In genomic region chr15:75900577-75900976, GRCh38 we compare ENCODE assay signal across 20 cellular contexts.
"Had no signal": no experiment of that assay in that cellular context is flagged by ENCODE, and none has a peak within 500 bp of the region (broad histone marks: within the 10 kb centered on the region; RNA-seq: fewer than 3 reads in every experiment).

No MANE protein-coding gene starts in this region.

- H3K4me3 Mint-ChIP-seq: activated CD4-positive, alpha-beta memory T cell treated with anti-CD3 and anti-CD28 coated beads for 36 hours; activated CD4-positive, alpha-beta T cell treated with anti-CD3 and anti-CD28 coated beads, Interleukin-2, amount 10 ng/mL, durations not matched to agents 24 days and 14 days; natural killer cell treated with Interleukin-12 subunit alpha and Interleukin-12 subunit beta and Interleukin-15 and Interleukin-18, amount 100 ng/mL, for 72 hours had no signal

- H3K4me3 ChIP-seq: esophagus squamous epithelium, left lung, lung, right atrium auricular region, spleen, tibial nerve had no signal

- H3K9me3 Mint-ChIP-seq: activated CD4-positive, alpha-beta memory T cell treated with anti-CD3 and anti-CD28 coated beads for 36 hours; activated CD4-positive, alpha-beta T cell treated with anti-CD3 and anti-CD28 coated beads, Interleukin-2, amount 10 ng/mL, durations not matched to agents 24 days and 14 days; natural killer cell treated with Interleukin-12 subunit alpha and Interleukin-12 subunit beta and Interleukin-15 and Interleukin-18, amount 100 ng/mL, for 72 hours had no signal

- DNase-seq: activated CD4-positive, alpha-beta memory T cell treated with anti-CD3 and anti-CD28 coated beads for 36 hours; activated CD4-positive, alpha-beta T cell treated with anti-CD3 and anti-CD28 coated beads, Interleukin-2, amount 10 ng/mL, durations not matched to agents 24 days and 14 days; activated CD8-positive, alpha-beta memory T cell treated with anti-CD3 and anti-CD28 coated beads, Interleukin-2, amount 50 U/mL, for 48 hours; activated naive CD4-positive, alpha-beta T cell treated with Interleukin-2 at 50 U/mL for 16 hours; activated T-cell treated with anti-CD3 and anti-CD28 coated beads, Interleukin-2, amount 50 U/mL, for 48 hours; anterior cingulate cortex; dermis blood vessel endothelial cell; effector CD4-positive, alpha-beta T cell; esophagus squamous epithelium; left lung; mesendoderm; spleen; stimulated activated naive CD4-positive, alpha-beta T cell treated with Interleukin-2 at 50 U/mL for 16 hours had no signal

- H3K27me3 ChIP-seq: esophagus squamous epithelium, left lung, right atrium auricular region, spleen, tibial nerve had no signal

- H3K27ac Mint-ChIP-seq: activated CD4-positive, alpha-beta memory T cell treated with anti-CD3 and anti-CD28 coated beads for 36 hours had no signal

- H3K9me3 ChIP-seq: esophagus squamous epithelium, left lung, right atrium auricular region, spleen, tibial nerve had no signal

- ATAC-seq: activated CD4-positive, CD25-positive, alpha-beta regulatory T cell treated with anti-CD3 and anti-CD28 coated beads, Interleukin-2, amount 50 U/mL, for 24 hours; left lung; natural killer cell treated with Interleukin-12 subunit alpha and Interleukin-12 subunit beta and Interleukin-15 and Interleukin-18, amount 100 ng/mL, for 72 hours had no signal

- H3K27ac ChIP-seq: epithelial cell of prostate, esophagus squamous epithelium, left lung, right atrium auricular region, tibial nerve, VCaP had no signal

- H3K36me3 Mint-ChIP-seq: natural killer cell treated with Interleukin-12 subunit alpha and Interleukin-12 subunit beta and Interleukin-15 and Interleukin-18, amount 100 ng/mL, for 72 hours had no signal

- H3K27me3 Mint-ChIP-seq: activated CD4-positive, alpha-beta memory T cell treated with anti-CD3 and anti-CD28 coated beads for 36 hours; activated CD4-positive, alpha-beta T cell treated with anti-CD3 and anti-CD28 coated beads, Interleukin-2, amount 10 ng/mL, durations not matched to agents 24 days and 14 days; natural killer cell treated with Interleukin-12 subunit alpha and Interleukin-12 subunit beta and Interleukin-15 and Interleukin-18, amount 100 ng/mL, for 72 hours had no signal
